Comparison of ENCODE assay signal across 8 cellular contexts in genomic region chr11:59141673-59142460, GRCh38. TPM values are rescaled to one million over a fixed set of nuclear protein-coding genes. Genes with fewer than 3 reads are reported as not detected.
DNase-seq lines count a peak whose midpoint lies in the region; ATAC-seq, FAIRE-seq and TF ChIP-seq lines count a peak whose summit lies in the region.

No MANE protein-coding gene starts in this region.

- no peaks in the 10 kb centered on the region for H3K36me3 ChIP-seq in bronchial epithelial cell (ENCODE audit: control insufficient read depth, insufficient read depth, low read length)
- no peaks in the 10 kb centered on the region for H3K36me3 ChIP-seq in mesodermal cell (ENCODE audit: control insufficient read depth, insufficient read depth, low read length)

- no peaks in the 10 kb centered on the region for H3K4me1 ChIP-seq in mesodermal cell (ENCODE audit: control insufficient read depth, insufficient read depth, low read length, poor library complexity, severe bottlenecking)

- ATAC-seq in GM18873 (IDR thresholded peaks at IDR 0.05; ENCODE audit: low FRiP score, unreplicated experiment) = no peak

- no peak for FAIRE-seq in bronchial epithelial cell (lab: Jason Lieb, UNC)

- TF ChIP-seq CTCF in bronchial epithelial cell (IDR thresholded peaks at IDR 0.05; ENCODE audit: insufficient read depth, low read length, severe bottlenecking) = no peak

- H3K9me3 ChIP-seq in mesodermal cell (ENCODE audit: control insufficient read depth, low read length) = no peaks in the 10 kb centered on the region

- no peak overlapping the region for H3K27ac ChIP-seq in mesodermal cell (ENCODE audit: low read depth, low read length, severe bottlenecking)

- H3K4me3 ChIP-seq in bronchial epithelial cell (ENCODE audit: low read depth, low read length) = peak overlapping the region; percentile 86
- H3K4me3 ChIP-seq in mesodermal cell (ENCODE audit: extremely low read depth, insufficient read depth, low read length, poor library complexity, severe bottlenecking) = peak overlapping the region; percentile 55

- WGBS in mesodermal cell (ENCODE audit: insufficient coverage in 2 of 2), 2 experiments = 27 to 37% methylated on average over 3 of the region's 3 CpGs

- no peaks in the 10 kb centered on the region for H3K27me3 ChIP-seq in bronchial epithelial cell (ENCODE audit: control insufficient read depth, insufficient read depth, low read length)

- DNase-seq in NCI-H2227 treated with DMSO at 0.1 percent for 48 hours (lab: John Stamatoyannopoulos, UW) (peak; percentile 63), NCI-H2227 (lab: John Stamatoyannopoulos, UW; ENCODE audit: unreplicated experiment) (no peak), KG1 (lab: John Stamatoyannopoulos, UW) (peak; percentile 63), bronchial epithelial cell (ENCODE audit: low read depth) (peak; percentile 20), NCI-H1694 treated with DMSO at 0.1 percent for 48 hours (lab: John Stamatoyannopoulos, UW) (no peak), NCI-H1436 treated with DMSO at 0.1 percent for 48 hours (lab: John Stamatoyannopoulos, UW) (no peak)

RNA-seq across cellular contexts. Expression of gene FAM111A, which starts 0.8 kb away (rescaled TPM):
- 7.9 and 18.3 TPM in 2 replicates for total RNA-seq in bronchial epithelial cell
- 5.7 TPM for polyA plus RNA-seq in mesodermal cell (2013, experiment 1 of 2)
- polyA plus RNA-seq in mesodermal cell (2013, experiment 2 of 2) = 5.0 TPM

RNA-seq across cellular contexts. Expression of gene DTX4, which starts 30.1 kb away (rescaled TPM):
- total RNA-seq in bronchial epithelial cell = 2.4 and 2.6 TPM in 2 replicates
- polyA plus RNA-seq in mesodermal cell (2013, experiment 1 of 2) = 17.7 TPM
- 14.2 TPM for polyA plus RNA-seq in mesodermal cell (2013, experiment 2 of 2)

RNA-seq across cellular contexts. Expression of gene FAM111B, which starts 34.8 kb away (rescaled TPM):
- total RNA-seq in bronchial epithelial cell = under 0.01 TPM in 2 replicates
- polyA plus RNA-seq in mesodermal cell (2013, experiment 1 of 2) = 1.8 TPM
- 2.8 TPM for polyA plus RNA-seq in mesodermal cell (2013, experiment 2 of 2)

RNA-seq across cellular contexts. Expression of gene GLYATL1B, which starts 55.8 kb away (rescaled TPM):
- total RNA-seq in bronchial epithelial cell = not detected in 2 replicates
- not detected for polyA plus RNA-seq in mesodermal cell (2013, experiment 1 of 2)
- polyA plus RNA-seq in mesodermal cell (2013, experiment 2 of 2) = not detected

Comparison
In these comparisons a context has a peak if more than half of its experiments do, and no peak if none do; other contexts are left out.
1. DNase-seq: peak in NCI-H2227 treated with DMSO at 0.1 percent for 48 hours (single experiment), KG1 (single experiment) and bronchial epithelial cell (single experiment); none in NCI-H2227 (single experiment), NCI-H1694 treated with DMSO at 0.1 percent for 48 hours (single experiment) and NCI-H1436 treated with DMSO at 0.1 percent for 48 hours (single experiment).